ENCODE assay signal across 24 cellular contexts in the genomic region with DNA sequence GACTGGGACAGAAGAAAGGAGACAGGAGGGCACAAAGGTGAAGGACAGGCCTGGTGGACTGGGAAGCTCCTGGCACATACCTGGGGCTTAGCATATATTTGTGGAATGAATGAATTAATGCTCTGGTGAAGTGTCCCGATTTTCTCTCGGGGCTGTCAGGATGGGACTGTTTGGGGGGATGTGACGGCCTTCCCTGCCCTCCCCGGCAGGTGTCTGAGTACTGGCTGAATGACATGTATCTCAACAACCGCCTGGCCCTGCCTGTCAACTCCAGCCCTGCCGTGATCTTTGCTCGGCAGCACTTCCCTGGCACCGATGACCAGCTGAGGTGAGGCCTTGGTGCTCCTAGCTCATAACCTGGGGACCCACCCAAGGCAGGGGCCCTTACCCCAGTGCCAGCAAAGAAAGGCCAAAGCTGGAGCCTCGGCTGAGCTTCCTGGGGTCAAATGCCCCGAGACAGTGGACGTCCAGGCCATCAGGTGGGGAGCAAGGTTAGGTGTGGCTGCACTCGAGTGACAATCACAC. TPM values are rescaled to one million over a fixed set of nuclear protein-coding genes. Genes with fewer than 3 reads are reported as not detected.
"Had no signal": no experiment of that assay in that cellular context is flagged by ENCODE, and none has a peak within 500 bp of the region (broad histone marks: within the 10 kb centered on the region; RNA-seq: fewer than 3 reads in every experiment).

No MANE protein-coding gene starts in this region.

- H3K9me3 ChIP-seq: left ventricle myocardium inferior, ovary, right lobe of liver, SK-N-SH, thoracic aorta, upper lobe of left lung had no signal

- H3K36me3 Mint-ChIP-seq: activated naive CD4-positive, alpha-beta T cell treated with anti-CD3 and anti-CD28 coated beads, Interleukin-2, amount 50 U/mL, for 72 hours; neural progenitor cell; stimulated activated memory B cell treated with anti-CD40 and anti-IgM and Interleukin-4, amounts not matched to agents 10 μg/mL and 1 μg/mL and 100 μg/mL, for 72 hours; T-cell had no signal

- H3K4me3 Mint-ChIP-seq: activated T-cell treated with anti-CD3 and anti-CD28 coated beads, Interleukin-2, amount 50 U/mL, for 72 hours; neural progenitor cell; stimulated activated memory B cell treated with anti-CD40 and anti-IgM and Interleukin-4, amounts not matched to agents 10 μg/mL and 1 μg/mL and 100 μg/mL, for 72 hours; T-cell had no signal

- DNase-seq: activated CD4-positive, CD25-positive, alpha-beta regulatory T cell; activated gamma-delta T cell treated with Interleukin-2 at 50 U/mL for 16 hours; activated T-cell treated with anti-CD3 and anti-CD28 coated beads, Interleukin-2, amount 50 U/mL, for 72 hours; amniotic stem cell; erythroblast; left ventricle myocardium inferior; mammary epithelial cell; SK-N-SH; stimulated activated CD4-positive, alpha-beta T cell treated with anti-CD3 and anti-CD28 coated beads, Interleukin-4, amount 100 ng/mL, for 4 hours; T-cell; upper lobe of left lung had no signal

- H3K4me1 ChIP-seq: left ventricle myocardium inferior, neural progenitor cell, right lobe of liver, upper lobe of left lung had no signal

- H3K27me3 ChIP-seq: ovary, right lobe of liver had no signal

- H3K4me1 Mint-ChIP-seq: neural progenitor cell; stimulated activated memory B cell treated with anti-CD40 and anti-IgM and Interleukin-4, amounts not matched to agents 10 μg/mL and 1 μg/mL and 100 μg/mL, for 72 hours had no signal

- H3K36me3 ChIP-seq: cardiac muscle cell, left ventricle myocardium inferior, neural progenitor cell, ovary, right lobe of liver, thoracic aorta, upper lobe of left lung had no signal

- H3K27ac Mint-ChIP-seq: activated naive CD4-positive, alpha-beta T cell treated with anti-CD3 and anti-CD28 coated beads, Interleukin-2, amount 50 U/mL, for 72 hours; activated T-cell treated with anti-CD3 and anti-CD28 coated beads, Interleukin-2, amount 50 U/mL, for 72 hours; neural progenitor cell; stimulated activated memory B cell treated with anti-CD40 and anti-IgM and Interleukin-4, amounts not matched to agents 10 μg/mL and 1 μg/mL and 100 μg/mL, for 72 hours; T-cell had no signal

- H3K4me3 ChIP-seq: cardiac muscle cell, left ventricle myocardium inferior, neural progenitor cell, ovary, right lobe of liver, thoracic aorta, upper lobe of left lung had no signal

- FAIRE-seq: colon, frontal cortex had no signal

- H3K27ac ChIP-seq: cardiac muscle cell, left ventricle myocardium inferior, neural progenitor cell, ovary, right lobe of liver, thoracic aorta, upper lobe of left lung had no signal

- H3K9me3 Mint-ChIP-seq: activated naive CD4-positive, alpha-beta T cell treated with anti-CD3 and anti-CD28 coated beads, Interleukin-2, amount 50 U/mL, for 72 hours; activated T-cell treated with anti-CD3 and anti-CD28 coated beads, Interleukin-2, amount 50 U/mL, for 72 hours; neural progenitor cell; T-cell had no signal

- H2AFZ ChIP-seq: neural progenitor cell had no signal

- H3K4me2 ChIP-seq: neural progenitor cell, SK-N-SH had no signal

- ATAC-seq: activated naive CD4-positive, alpha-beta T cell treated with anti-CD3 and anti-CD28 coated beads, Interleukin-2, amount 50 U/mL, for 72 hours; activated T-cell treated with anti-CD3 and anti-CD28 coated beads, Interleukin-2, amount 50 U/mL, for 72 hours; right lobe of liver; stimulated activated memory B cell treated with anti-CD40 and anti-IgM and Interleukin-4, amounts not matched to agents 10 μg/mL and 1 μg/mL and 100 μg/mL, for 72 hours; T-cell had no signal

RNA-seq across cellular contexts. Expression of a gene that starts 6.5 kb away (rescaled TPM):
- total RNA-seq: activated CD8-positive, alpha-beta memory T cell treated with anti-CD3 and anti-CD28 coated beads for 36 hours; activated naive CD4-positive, alpha-beta T cell treated with anti-CD3 and anti-CD28 coated beads, Interleukin-2, amount 50 U/mL, for 72 hours; cardiac muscle cell; frontal cortex; kidney epithelial cell; left ventricle myocardium inferior; mammary epithelial cell; mononuclear cell; ovary; pulmonary artery endothelial cell; right lobe of liver; T-cell; thoracic aorta; upper lobe of left lung had no signal
- polyA plus RNA-seq: cardiac muscle cell, mammary epithelial cell, ovary, SK-N-SH had no signal

RNA-seq across cellular contexts. Expression of a gene that starts 10.2 kb away (rescaled TPM):
- total RNA-seq: activated CD8-positive, alpha-beta memory T cell treated with anti-CD3 and anti-CD28 coated beads for 36 hours; activated naive CD4-positive, alpha-beta T cell treated with anti-CD3 and anti-CD28 coated beads, Interleukin-2, amount 50 U/mL, for 72 hours; activated T-cell treated with anti-CD3 and anti-CD28 coated beads, Interleukin-2, amount 50 U/mL, for 72 hours; cardiac muscle cell; kidney epithelial cell; left ventricle myocardium inferior; mammary epithelial cell; ovary; pulmonary artery endothelial cell; right lobe of liver; T-cell; thoracic aorta; upper lobe of left lung had no signal
- polyA plus RNA-seq: cardiac muscle cell, mammary epithelial cell, ovary had no signal

RNA-seq across cellular contexts. Expression of a gene that starts 59.1 kb away (rescaled TPM):
- total RNA-seq: activated CD8-positive, alpha-beta memory T cell treated with anti-CD3 and anti-CD28 coated beads for 36 hours; activated naive CD4-positive, alpha-beta T cell treated with anti-CD3 and anti-CD28 coated beads, Interleukin-2, amount 50 U/mL, for 72 hours; activated T-cell treated with anti-CD3 and anti-CD28 coated beads, Interleukin-2, amount 50 U/mL, for 72 hours; cardiac muscle cell; frontal cortex; kidney epithelial cell; left ventricle myocardium inferior; mammary epithelial cell; mononuclear cell; ovary; pulmonary artery endothelial cell; right lobe of liver; T-cell; thoracic aorta; upper lobe of left lung had no signal
- polyA plus RNA-seq: cardiac muscle cell, mammary epithelial cell, ovary, SK-N-SH had no signal
